Comparison of ENCODE assay signal across 10 cellular contexts in genomic region chr22:20748820-20749428, GRCh38. TPM values are rescaled to one million over a fixed set of nuclear protein-coding genes. Genes with fewer than 3 reads are reported as not detected.
DNase-seq lines count a peak whose midpoint lies in the region; ATAC-seq and TF ChIP-seq lines count a peak whose summit lies in the region.
"Had no signal": no experiment of that assay in that cellular context is flagged by ENCODE, and none has a peak within 500 bp of the region (broad histone marks: within the 10 kb centered on the region; RNA-seq: fewer than 3 reads in every experiment).

No MANE protein-coding gene starts in this region.

- H3K27me3 ChIP-seq in MM.1S (replicated peaks; ENCODE audit: insufficient read depth, low read length): no peaks in the 10 kb centered on the region
- H3K27me3 ChIP-seq in lung (ENCODE audit: control insufficient read depth, insufficient read depth): no peaks in the 10 kb centered on the region
- H3K27me3 ChIP-seq: neutrophil had no signal

- DNase-seq in GM13977 (ENCODE audit: low spot score): peak; percentile 72
- DNase-seq in MM.1S: peak; percentile 14
- DNase-seq in lung (ENCODE audit: low spot score): no peak
- no peak for DNase-seq in epidermal melanocyte (ENCODE audit: insufficient read length, low spot score)
- DNase-seq in SIG-M5 treated with dmso at 0.1 percent for 504 hours (lab: John Stamatoyannopoulos, UW; ENCODE audit: unreplicated experiment): no peak
- no peak for DNase-seq in NCI-H1436 treated with DMSO at 0.1 percent for 48 hours (lab: John Stamatoyannopoulos, UW)
- DNase-seq in SW480 (ENCODE audit: low spot score): no peak
- DNase-seq: Right ventricle myocardium superior had no signal

- H3K9me3 ChIP-seq in MM.1S (replicated peaks; ENCODE audit: insufficient read depth, low read length) (no peaks in the 10 kb centered on the region), lung (ENCODE audit: control insufficient read depth in 2 of 2, insufficient read depth in 1 of 2, low read length in 1 of 2) (no peaks in the 10 kb centered on the region)
- H3K9me3 ChIP-seq: neutrophil had no signal

- TF ChIP-seq CTCF in GM13977 (IDR thresholded peaks at IDR 0.05; ENCODE audit: extremely low read depth, insufficient read depth, missing control alignments) (no peak), MM.1S (IDR thresholded peaks at IDR 0.05; ENCODE audit: low read length) (no peak), lung (IDR thresholded peaks at IDR 0.05; ENCODE audit: control extremely low read depth, extremely low read depth) (no peak)

- no peaks in the 10 kb centered on the region for H3K9me2 ChIP-seq in MM.1S (replicated peaks; ENCODE audit: insufficient read depth, low read length)

- H2AFZ ChIP-seq in MM.1S (ENCODE audit: low read length): no peak overlapping the region

- H3K36me3 ChIP-seq in MM.1S (replicated peaks; ENCODE audit: insufficient read depth, low read length): no peaks in the 10 kb centered on the region; the same call in 1 of the 2 replicates
- H3K36me3 ChIP-seq in lung (ENCODE audit: control insufficient read depth in 2 of 2, insufficient read depth in 2 of 2, low read length in 2 of 2): peaks cover 7 to 41% of the 10 kb centered on the region in 2 donors

- H3K4me3 ChIP-seq in MM.1S (ENCODE audit: low read length): no peak overlapping the region
- H3K4me3 ChIP-seq in lung: no peak overlapping the region

- H3K79me2 ChIP-seq in MM.1S (ENCODE audit: low read length): no peaks in the 10 kb centered on the region

- H3F3A ChIP-seq in MM.1S (ENCODE audit: insufficient read depth, low read length): no peaks in the 10 kb centered on the region; the same call in 1 of the 2 replicates

- 56 to 77% methylated on average over 8 of the region's 8 CpGs for WGBS in lung, 2 donors

- H3K4me1 ChIP-seq in MM.1S (ENCODE audit: low read length): no peaks in the 10 kb centered on the region
- H3K4me1 ChIP-seq in lung (ENCODE audit: control insufficient read depth in 2 of 2, insufficient read depth in 2 of 2, low read length in 2 of 2): peaks cover 0 to 14% of the 10 kb centered on the region in 2 donors

- ATAC-seq in GM21529 (IDR thresholded peaks at IDR 0.05; ENCODE audit: unreplicated experiment) (peak; percentile 77), lung (ENCODE audit: insufficient read depth, low FRiP score) (peak; percentile 35)

- no peaks in the 10 kb centered on the region for H4K20me1 ChIP-seq in MM.1S (ENCODE audit: insufficient read depth, low read length)

- H3K9ac ChIP-seq in MM.1S (ENCODE audit: low read length): no peak overlapping the region

- no peak overlapping the region for H3K4me2 ChIP-seq in MM.1S (ENCODE audit: low read depth, low read length)

- no peak overlapping the region for H3K27ac ChIP-seq in MM.1S (ENCODE audit: low read length)
- H3K27ac ChIP-seq in lung (ENCODE audit: low read depth in 1 of 2, low read length in 1 of 2): peak overlapping the region in 1 of 2 donors; percentile 62
- H3K27ac ChIP-seq: neutrophil had no signal

- in situ Hi-C loops in GM13977 (cut with MboI; ENCODE audit: low pct_unique_long_range_greater_than_20kb, low sequenced_read_pairs, unreplicated experiment): no loop called here

RNA-seq across cellular contexts. Expression of gene SERPIND1, which starts 25.0 kb away (rescaled TPM):
- under 1 TPM; 0.64 to 0.85 TPM for total RNA-seq in lung
- polyA plus RNA-seq in lung: 1 to 10 TPM in 1 of 2 donors, under 1 TPM in 1; 0.02 to 2.0 TPM

Comparison
In these comparisons a context has a peak if more than half of its experiments do, and no peak if none do; other contexts are left out.
1. DNase-seq: peak in GM13977 (single experiment) and MM.1S (single experiment); none in lung (single experiment), epidermal melanocyte (single experiment), SIG-M5 treated with dmso at 0.1 percent for 504 hours (single experiment), NCI-H1436 treated with DMSO at 0.1 percent for 48 hours (single experiment) and SW480 (single experiment).